Comparison of ENCODE assay signal across 12 cellular contexts in genomic region chr3:109362823-109363222, GRCh38. TPM values are rescaled to one million over a fixed set of nuclear protein-coding genes. Genes with fewer than 3 reads are reported as not detected.
"Had no signal": no experiment of that assay in that cellular context is flagged by ENCODE, and none has a peak within 500 bp of the region (broad histone marks: within the 10 kb centered on the region; RNA-seq: fewer than 3 reads in every experiment).

No MANE protein-coding gene starts in this region.

- H3K4me2 ChIP-seq: KMS-11 had no signal

- H3K4me3 ChIP-seq: GM23248, HAP-1 had no signal

- H3K9ac ChIP-seq: GM23248, KMS-11 had no signal

- H3K9me3 ChIP-seq: HAP-1 had no signal

- ATAC-seq: HCT116 had no signal

- DNase-seq: GM23248, GOT3, H7, HFFc6, KBM-7 had no signal

- H3K27ac ChIP-seq: GM23248, KMS-11 had no signal

- FAIRE-seq: HTR-8/SVneo had no signal

- H3K36me3 ChIP-seq: HAP-1 had no signal

- H2AFZ ChIP-seq: GM23248 had no signal

RNA-seq across cellular contexts. Expression of gene DPPA4, which starts 25.5 kb away (rescaled TPM):
- total RNA-seq: GM23248, HT-29 had no signal
- polyA plus RNA-seq: IgD-negative memory B cell had no signal

RNA-seq across cellular contexts. Expression of gene DPPA2, which starts 46.5 kb away (rescaled TPM):
- total RNA-seq: GM23248, H4, HFFc6, HT-29 had no signal
- polyA plus RNA-seq: GM23248, IgD-negative memory B cell had no signal
